In genomic region chr1:63670164-63670563, GRCh38 we compare ENCODE assay signal across 27 cellular contexts.
"Had no signal": no experiment of that assay in that cellular context is flagged by ENCODE, and none has a peak within 500 bp of the region (broad histone marks: within the 10 kb centered on the region; RNA-seq: fewer than 3 reads in every experiment).

No MANE protein-coding gene starts in this region.

- H3K4me1 Mint-ChIP-seq: activated CD8-positive, alpha-beta memory T cell treated with anti-CD3 and anti-CD28 coated beads, Interleukin-2, amount 10 ng/mL, durations not matched to agents 7 days and 5 days; activated naive CD4-positive, alpha-beta T cell treated with anti-CD3 and anti-CD28 coated beads, Interleukin-2, amount 50 U/mL, for 24 hours; IgD-negative memory B cell had no signal

- H3K27me3 Mint-ChIP-seq: activated CD8-positive, alpha-beta memory T cell treated with anti-CD3 and anti-CD28 coated beads, Interleukin-2, amount 10 ng/mL, durations not matched to agents 7 days and 5 days; activated naive CD4-positive, alpha-beta T cell treated with anti-CD3 and anti-CD28 coated beads, Interleukin-2, amount 50 U/mL, for 24 hours; activated T-cell treated with anti-CD3 and anti-CD28 coated beads, Interleukin-2, amount 50 U/mL, for 24 hours; IgD-negative memory B cell had no signal

- H3K27me3 ChIP-seq: ascending aorta, brain microvascular endothelial cell had no signal

- H3K9me3 ChIP-seq: ascending aorta, SK-N-SH had no signal

- H3K4me3 ChIP-seq: ascending aorta had no signal

- H3K4me2 ChIP-seq: SK-N-SH had no signal

- DNase-seq: activated CD4-positive, alpha-beta T cell treated with anti-CD3 and anti-CD28 coated beads for 48 hours; activated CD4-positive, alpha-beta T cell treated with anti-CD3 and anti-CD28 coated beads, Interleukin-2, amount 50 U/mL, for 48 hours; activated CD4-positive, CD25-positive, alpha-beta regulatory T cell treated with anti-CD3 and anti-CD28 coated beads, Interleukin-2, amount 50 U/mL, for 72 hours; activated CD8-positive, alpha-beta memory T cell treated with anti-CD3 and anti-CD28 coated beads, Interleukin-2, amount 10 ng/mL, durations not matched to agents 7 days and 5 days; activated effector memory CD4-positive, alpha-beta T cell treated with Interleukin-2 at 50 U/mL for 16 hours; activated naive CD4-positive, alpha-beta T cell; activated T-cell treated with anti-CD3 and anti-CD28 coated beads, Interleukin-2, amount 50 U/mL, for 24 hours; brain microvascular endothelial cell; KG1; MV-4-11; NCI-H1105; NCI-H1436; NCI-H1694 treated with DMSO at 0.1 percent for 48 hours; NCI-H2029 treated with DMSO at 0.1 percent for 48 hours; NCI-H345; NCI-H510A; NCI-H526 treated with DMSO at 0.1 percent for 48 hours; NCI-H82; OCI-M1; RPMI8226; SK-N-SH; SW 1271 had no signal

- H3K27ac Mint-ChIP-seq: activated CD8-positive, alpha-beta memory T cell treated with anti-CD3 and anti-CD28 coated beads, Interleukin-2, amount 10 ng/mL, durations not matched to agents 7 days and 5 days; activated naive CD4-positive, alpha-beta T cell treated with anti-CD3 and anti-CD28 coated beads, Interleukin-2, amount 50 U/mL, for 24 hours; activated T-cell treated with anti-CD3 and anti-CD28 coated beads, Interleukin-2, amount 50 U/mL, for 24 hours; activated T-helper 1 cell treated with anti-CD3 and anti-CD28 coated beads, Interleukin-12 subunit alpha, Interleukin-12 subunit beta, Interleukin-2, Interleukin-4 antibody, amounts not matched to agents 30 ng/mL and 10 ng/mL and 1 ng/mL, durations not matched to agents 14 hours and 24 hours and 36 hours; IgD-negative memory B cell; WTC11 had no signal

- H3K9me3 Mint-ChIP-seq: IgD-negative memory B cell had no signal

- H3K4me3 Mint-ChIP-seq: activated CD8-positive, alpha-beta memory T cell treated with anti-CD3 and anti-CD28 coated beads, Interleukin-2, amount 10 ng/mL, durations not matched to agents 7 days and 5 days; activated naive CD4-positive, alpha-beta T cell treated with anti-CD3 and anti-CD28 coated beads, Interleukin-2, amount 50 U/mL, for 24 hours; activated T-cell treated with anti-CD3 and anti-CD28 coated beads, Interleukin-2, amount 50 U/mL, for 24 hours; activated T-helper 1 cell treated with anti-CD3 and anti-CD28 coated beads, Interleukin-12 subunit alpha, Interleukin-12 subunit beta, Interleukin-2, Interleukin-4 antibody, amounts not matched to agents 30 ng/mL and 10 ng/mL and 1 ng/mL, durations not matched to agents 14 hours and 24 hours and 36 hours; IgD-negative memory B cell; WTC11 had no signal

- H3K27ac ChIP-seq: ascending aorta, brain microvascular endothelial cell had no signal

- H3K36me3 Mint-ChIP-seq: activated CD8-positive, alpha-beta memory T cell treated with anti-CD3 and anti-CD28 coated beads, Interleukin-2, amount 10 ng/mL, durations not matched to agents 7 days and 5 days had no signal

- H3K36me3 ChIP-seq: ascending aorta, brain microvascular endothelial cell had no signal

- H3K9ac ChIP-seq: SK-N-SH had no signal
